8 cellular contexts compared by ENCODE assay signal in genomic region chr9:131668439-131669233, GRCh38.
DNase-seq lines count a peak whose midpoint lies in the region; ATAC-seq and TF ChIP-seq lines count a peak whose summit lies in the region.

No MANE protein-coding gene starts in this region.

- peak overlapping the region; percentile 58 for H3K18ac ChIP-seq in trophoblast cell (ENCODE audit: low read length)

- TF ChIP-seq POLR2A in NB4 (IDR thresholded peaks at IDR 0.05; ENCODE audit: extremely low read depth, insufficient read length) (no peak), uterus (IDR thresholded peaks at IDR 0.05) (no peak)

- H4K12ac ChIP-seq in trophoblast cell (ENCODE audit: low read depth, low read length): no peak overlapping the region

- H4K8ac ChIP-seq in trophoblast cell (ENCODE audit: low read depth, low read length): peak overlapping the region; percentile 56

- no CpG with 5 or more reads among the region's 14 CpGs for WGBS in trophoblast cell (ENCODE audit: extremely low coverage, insufficient coverage, insufficient read length)

- H2BK120ac ChIP-seq in trophoblast cell (ENCODE audit: insufficient read depth, low read length, poor library complexity): peak overlapping the region; percentile 85

- H3K4me1 ChIP-seq in trophoblast cell (ENCODE audit: control insufficient read depth in 1 of 2, insufficient read depth in 2 of 2, low read length in 2 of 2): peaks cover 49 to 60% of the 10 kb centered on the region in 2 experiments
- peaks cover 11 to 32% of the 10 kb centered on the region in 2 donors for H3K4me1 ChIP-seq in uterus

- peaks cover 24% of the 10 kb centered on the region for H3K79me1 ChIP-seq in trophoblast cell (ENCODE audit: low read length)

- H3K23ac ChIP-seq in trophoblast cell (ENCODE audit: low read length): no peak overlapping the region

- H3K4me3 ChIP-seq in AG10803 (ENCODE audit: low read length) (no peak overlapping the region), NB4 (ENCODE audit: low read depth, low read length) (no peak overlapping the region), trophoblast cell (ENCODE audit: low read depth, low read length) (no peak overlapping the region), uterus (no peak overlapping the region)

- no peak overlapping the region for H3K4me2 ChIP-seq in trophoblast cell (ENCODE audit: low read length)

- H3K9me3 ChIP-seq in trophoblast cell (ENCODE audit: insufficient read depth, low read depth, low read length) (no peaks in the 10 kb centered on the region), uterus (no peaks in the 10 kb centered on the region)

- no peak overlapping the region for H2AFZ ChIP-seq in trophoblast cell (ENCODE audit: insufficient read depth, low read length, poor library complexity)

- peaks cover 11% of the 10 kb centered on the region for H3K79me2 ChIP-seq in trophoblast cell (ENCODE audit: control insufficient read depth, insufficient read depth, low read length, poor library complexity)

- H2AK5ac ChIP-seq in trophoblast cell (ENCODE audit: low read length): peak overlapping the region; percentile 65

- peak; percentile 52 for DNase-seq in AG10803 (ENCODE audit: low read depth)
- peak; percentile 62 for DNase-seq in NB4 (ENCODE audit: low read depth)
- peak in 2 of 3 experiments; percentile 34 to 54 for DNase-seq in activated CD8-positive, alpha-beta memory T cell treated with anti-CD3 and anti-CD28 coated beads for 48 hours (ENCODE audit: low read depth in 2 of 3, low spot score in 2 of 3)
- no peak for DNase-seq in epithelial cell of prostate (ENCODE audit: low read depth, low spot score)
- DNase-seq in trophoblast cell: no peak
- peak in 1 of 2 donors; percentile 37 for DNase-seq in uterus

- peak overlapping the region; percentile 42 for H2BK5ac ChIP-seq in trophoblast cell (ENCODE audit: low read depth, low read length, poor library complexity)

- H4K91ac ChIP-seq in trophoblast cell (ENCODE audit: low read depth, low read length): peak overlapping the region; percentile 78

- ATAC-seq in GM21390 (IDR thresholded peaks at IDR 0.05; ENCODE audit: unreplicated experiment): peak; percentile 49
- ATAC-seq in HG03159 (IDR thresholded peaks at IDR 0.05; ENCODE audit: unreplicated experiment): no peak

- intact Hi-C loops in uterus (cut with DNase I; ENCODE audit: low total_unique reads): no loop called here

- H3K27ac ChIP-seq in epithelial cell of prostate: peak overlapping the region; percentile 7
- peak overlapping the region; percentile 25 for H3K27ac ChIP-seq in trophoblast cell (ENCODE audit: low read depth, low read length)
- peak overlapping the region; percentile 74 to 97 for H3K27ac ChIP-seq in uterus

- H2BK12ac ChIP-seq in trophoblast cell (ENCODE audit: low read length): peak overlapping the region; percentile 89

- H3K14ac ChIP-seq in trophoblast cell (ENCODE audit: low read length): peak overlapping the region; percentile 44

- TF ChIP-seq CTCF in AG10803 (conservative IDR thresholded peaks at IDR 0.05; ENCODE audit: low read length): no peak
- no peak for TF ChIP-seq CTCF in NB4 (IDR thresholded peaks at IDR 0.05; ENCODE audit: low read depth, low read length)
- TF ChIP-seq CTCF in uterus (IDR thresholded peaks at IDR 0.05): no peak

- H3K27me3 ChIP-seq in trophoblast cell (ENCODE audit: insufficient read depth, low read length) (no peaks in the 10 kb centered on the region), uterus (no peaks in the 10 kb centered on the region)

- peak overlapping the region; percentile 50 for H3K4ac ChIP-seq in trophoblast cell (ENCODE audit: low read depth, low read length)

- H3K9ac ChIP-seq in trophoblast cell (ENCODE audit: low read length): no peak overlapping the region

- H3K36me3 ChIP-seq in trophoblast cell (ENCODE audit: control insufficient read depth in 1 of 2, insufficient read depth in 2 of 2, low read length in 2 of 2): peaks cover 0 to 2% of the 10 kb centered on the region in 2 experiments
- no peaks in the 10 kb centered on the region for H3K36me3 ChIP-seq in uterus

Comparison
In these comparisons a context has a peak if more than half of its experiments do, and no peak if none do; other contexts are left out.
1. DNase-seq: peak in AG10803 (single experiment), NB4 (single experiment) and activated CD8-positive, alpha-beta memory T cell treated with anti-CD3 and anti-CD28 coated beads for 48 hours (2 of 3); none in epithelial cell of prostate (single experiment) and trophoblast cell (0 of 2).
2. H3K27ac ChIP-seq: peak in every context shown above with its lines; median percentile 86 in uterus; 25 in trophoblast cell; 7 in epithelial cell of prostate.